ENCODE assay signal across 1 cellular context in genomic region chr6:41723178-41723935, GRCh38.
TF ChIP-seq lines count a peak whose summit lies in the region.

No MANE protein-coding gene starts in this region.

TF ChIP-seq in GM12878, 131 proteins besides CTCF, POLR2A, EP300 and RAD21 (continued from another document):
- TF ChIP-seq ZNF687 (IDR thresholded peaks at IDR 0.05) (peak; percentile 79), SMAD5 (IDR thresholded peaks at IDR 0.05; ENCODE audit: low read depth) (peak; percentile 11; the same call in 1 of the 2 replicates), BCL11A (IDR thresholded peaks at IDR 0.05; ENCODE audit: low read depth, low read length) (peak; percentile 81), SREBF1 (IDR thresholded peaks at IDR 0.05; ENCODE audit: low read length) (no peak), BRCA1 (IDR thresholded peaks at IDR 0.05; ENCODE audit: low read depth, low read length) (no peak), RB1 (IDR thresholded peaks at IDR 0.05; ENCODE audit: borderline replicate concordance) (peak; percentile 87; the same call in 1 of the 2 replicates), CEBPZ (IDR thresholded peaks at IDR 0.05; ENCODE audit: low read depth, low read length) (no peak), SIX5 (IDR thresholded peaks at IDR 0.05; ENCODE audit: low read depth, low read length, severe bottlenecking) (no peak), SPI1 (IDR thresholded peaks at IDR 0.05; ENCODE audit: borderline replicate concordance, insufficient read depth, low read depth, low read length) (peak; percentile 88), FOXM1 (IDR thresholded peaks at IDR 0.05; ENCODE audit: low read depth, low read length) (0 out of 2 replicates have a peak, but pooled peaks have one; percentile 67), MEF2B (IDR thresholded peaks at IDR 0.05; ENCODE audit: partially characterized antibody, poor library complexity, severe bottlenecking) (peak; percentile 100), ZBTB33 (IDR thresholded peaks at IDR 0.05) (no peak)
- TF ChIP-seq, protein P1, sequence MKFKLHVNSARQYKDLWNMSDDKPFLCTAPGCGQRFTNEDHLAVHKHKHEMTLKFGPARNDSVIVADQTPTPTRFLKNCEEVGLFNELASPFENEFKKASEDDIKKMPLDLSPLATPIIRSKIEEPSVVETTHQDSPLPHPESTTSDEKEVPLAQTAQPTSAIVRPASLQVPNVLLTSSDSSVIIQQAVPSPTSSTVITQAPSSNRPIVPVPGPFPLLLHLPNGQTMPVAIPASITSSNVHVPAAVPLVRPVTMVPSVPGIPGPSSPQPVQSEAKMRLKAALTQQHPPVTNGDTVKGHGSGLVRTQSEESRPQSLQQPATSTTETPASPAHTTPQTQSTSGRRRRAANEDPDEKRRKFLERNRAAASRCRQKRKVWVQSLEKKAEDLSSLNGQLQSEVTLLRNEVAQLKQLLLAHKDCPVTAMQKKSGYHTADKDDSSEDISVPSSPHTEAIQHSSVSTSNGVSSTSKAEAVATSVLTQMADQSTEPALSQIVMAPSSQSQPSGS (IDR thresholded peaks at IDR 0.05; ENCODE audit: low read length) = peak; percentile 88
